1 cellular context compared by ENCODE assay signal in the genomic region with DNA sequence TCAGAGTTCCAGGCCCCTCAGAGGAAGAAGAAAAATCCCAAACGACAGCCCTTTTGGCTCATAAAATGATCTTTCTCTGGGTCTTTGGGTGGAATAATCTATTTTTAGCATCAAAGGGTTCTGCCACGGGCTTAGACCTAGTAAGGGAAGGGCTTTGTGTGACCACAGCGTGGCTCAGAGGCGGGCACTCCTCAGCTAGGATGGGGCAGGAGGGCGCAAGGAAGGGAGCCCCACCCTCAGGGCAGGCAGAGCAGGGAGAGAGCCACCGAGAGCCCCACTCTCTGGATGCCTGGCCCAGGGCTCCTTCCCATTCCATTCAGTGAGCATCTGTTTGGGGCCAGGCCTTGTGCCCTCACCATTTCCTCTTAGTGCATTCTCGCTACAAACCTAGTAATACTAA.
TF ChIP-seq lines count a peak whose summit lies in the region.

No MANE protein-coding gene starts in this region.

TF ChIP-seq in H1, 55 proteins besides CTCF, POLR2A, EP300 and RAD21:
- TF ChIP-seq CBX5 (IDR thresholded peaks at IDR 0.05; ENCODE audit: low read depth, low read length): no peak
- TF ChIP-seq TEAD4 (IDR thresholded peaks at IDR 0.05; ENCODE audit: low read depth, low read length): no peak
